Comparison of ENCODE assay signal across 10 cellular contexts in the genomic region with DNA sequence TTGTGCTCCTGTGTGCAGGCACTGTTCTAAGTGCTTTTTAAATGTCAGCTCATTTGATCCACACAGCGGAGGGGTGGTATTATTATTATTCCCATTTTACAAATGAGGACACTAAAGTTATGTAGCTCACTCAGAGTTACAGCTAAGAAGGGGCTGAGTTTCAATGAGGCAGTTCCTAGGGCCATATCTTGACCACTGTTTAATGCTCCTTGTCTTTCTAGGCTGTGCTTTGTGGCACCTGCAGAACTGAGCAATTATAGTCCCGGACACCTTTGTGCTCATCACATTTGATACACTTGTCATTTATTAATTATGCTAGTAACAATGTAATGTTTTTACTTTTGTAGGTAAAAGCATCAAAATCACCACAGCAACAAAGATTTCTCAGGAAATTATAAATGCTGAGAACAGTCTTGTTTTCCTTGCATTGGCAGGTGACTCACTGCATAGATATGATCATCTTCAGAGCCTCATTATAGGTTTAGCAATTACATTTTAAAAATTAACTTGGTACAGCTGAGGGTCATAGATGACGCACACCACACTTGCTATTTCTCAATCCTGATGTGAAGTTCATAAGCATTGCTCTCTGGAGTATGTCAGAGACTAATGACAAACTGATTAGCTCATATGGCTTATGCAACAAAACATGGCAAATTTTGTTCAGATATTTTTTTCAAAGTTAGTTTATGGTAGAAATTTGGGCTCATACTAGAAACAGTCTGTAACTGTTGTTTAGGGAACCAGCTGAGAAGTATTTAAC.
DNase-seq lines count a peak whose midpoint lies in the region; ATAC-seq and TF ChIP-seq lines count a peak whose summit lies in the region.
"Had no signal": no experiment of that assay in that cellular context is flagged by ENCODE, and none has a peak within 500 bp of the region (broad histone marks: within the 10 kb centered on the region; RNA-seq: fewer than 3 reads in every experiment).

No MANE protein-coding gene starts in this region.

- DNase-seq in AG04450 (ENCODE audit: low read depth, low spot score) (peak; percentile 93), HS-5 (ENCODE audit: low read depth) (peak; percentile 93), astrocyte of the spinal cord (ENCODE audit: low read depth, low spot score) (peak; percentile 94), kidney tubule cell (ENCODE audit: low spot score) (peak; percentile 99), NCI-H1105 treated with DMSO at 0.1 percent for 48 hours (lab: John Stamatoyannopoulos, UW) (no peak), NCI-H1105 (lab: John Stamatoyannopoulos, UW) (no peak)
- no peak for DNase-seq in activated CD4-positive, CD25-positive, alpha-beta regulatory T cell (lab: John Stamatoyannopoulos, UW)
- DNase-seq: effector CD4-positive, alpha-beta T cell had no signal

- no peak for ATAC-seq in HG03095 (IDR thresholded peaks at IDR 0.05; ENCODE audit: unreplicated experiment)

- no peaks in the 10 kb centered on the region for H3K9me3 ChIP-seq in AG04450 (ENCODE audit: control insufficient read depth, insufficient read depth, low read length)
- H3K9me3 ChIP-seq: Peyer's patch had no signal

- TF ChIP-seq CTCF in AG04450 (IDR thresholded peaks at IDR 0.05; ENCODE audit: low read depth, low read length) (no peak), astrocyte of the spinal cord (IDR thresholded peaks at IDR 0.05; ENCODE audit: low read depth, low read length) (no peak)

- peak overlapping the region; percentile 71 for H3K27ac ChIP-seq in AG04450 (ENCODE audit: low read depth, low read length)

- H3K4me3 ChIP-seq in AG04450 (ENCODE audit: low read depth, low read length): no peak overlapping the region
- H3K4me3 ChIP-seq in astrocyte of the spinal cord (ENCODE audit: low read depth, low read length): no peak overlapping the region
- H3K4me3 ChIP-seq: Peyer's patch had no signal

- POLR2A ChIA-PET in AG04450 (lab: Yijun Ruan, JAX): interaction anchor here (0.8 kb wide), 1 partner anchor 45 kb away, joined by 3 read pairs; no protein-coding TSS in a partner anchor

- no peaks in the 10 kb centered on the region for H3K27me3 ChIP-seq in AG04450 (ENCODE audit: control insufficient read depth, insufficient read depth, low read length)
- H3K27me3 ChIP-seq: Peyer's patch had no signal

- CTCF ChIA-PET in AG04450 (lab: Charles Lee): interaction anchor here (1.6 kb wide), 2 partner anchors 45 to 178 kb away, joined by 4 to 15 read pairs; no protein-coding TSS in a partner anchor

- in situ Hi-C loops in astrocyte of the spinal cord (cut with HindIII; ENCODE audit: low sequenced_read_pairs): no loop called here

Comparison
In these comparisons a context has a peak if more than half of its experiments do, and no peak if none do; other contexts are left out.
1. DNase-seq: peak in AG04450 (single experiment), HS-5 (single experiment), astrocyte of the spinal cord (single experiment) and kidney tubule cell (single experiment); none in NCI-H1105 treated with DMSO at 0.1 percent for 48 hours (single experiment), NCI-H1105 (single experiment) and activated CD4-positive, CD25-positive, alpha-beta regulatory T cell (0 of 4).